In genomic region chr17:45341389-45342158, GRCh38 we compare ENCODE assay signal across 9 cellular contexts. TPM values are rescaled to one million over a fixed set of nuclear protein-coding genes. Genes with fewer than 3 reads are reported as not detected.
DNase-seq lines count a peak whose midpoint lies in the region; ATAC-seq, FAIRE-seq and TF ChIP-seq lines count a peak whose summit lies in the region.
"Had no signal": no experiment of that assay in that cellular context is flagged by ENCODE, and none has a peak within 500 bp of the region (broad histone marks: within the 10 kb centered on the region; RNA-seq: fewer than 3 reads in every experiment).

No MANE protein-coding gene starts in this region.

- peak overlapping the region; percentile 49 for H3K27ac Mint-ChIP-seq in astrocyte (ENCODE audit: unreplicated experiment)

- H3K36me3 ChIP-seq in astrocyte (ENCODE audit: insufficient read depth, low read length) (no peaks in the 10 kb centered on the region), tibial nerve (no peaks in the 10 kb centered on the region)
- H3K36me3 ChIP-seq: BLaER1 had no signal

- H3K27me3 ChIP-seq in astrocyte (ENCODE audit: insufficient read depth, low read length) (no peaks in the 10 kb centered on the region), tibial nerve (no peaks in the 10 kb centered on the region)
- H3K27me3 ChIP-seq: BLaER1 had no signal

- no peak overlapping the region for H3K4me3 ChIP-seq in astrocyte (ENCODE audit: insufficient read depth, low read depth, low read length)
- H3K4me3 ChIP-seq in tibial nerve: no peak overlapping the region
- H3K4me3 ChIP-seq: BLaER1 had no signal

- no peak for ATAC-seq in HG02870 (IDR thresholded peaks at IDR 0.05; ENCODE audit: unreplicated experiment)

- H3K9ac ChIP-seq in astrocyte (ENCODE audit: low read length): no peak overlapping the region
- H3K9ac ChIP-seq: BLaER1 had no signal

- no peaks in the 10 kb centered on the region for H3K27me3 Mint-ChIP-seq in astrocyte (ENCODE audit: low read depth, unreplicated experiment)

- H3K9me3 Mint-ChIP-seq in astrocyte (ENCODE audit: unreplicated experiment): no peaks in the 10 kb centered on the region

- H3K9me3 ChIP-seq in astrocyte (ENCODE audit: insufficient read depth, low read depth, low read length) (no peaks in the 10 kb centered on the region), tibial nerve (no peaks in the 10 kb centered on the region)
- H3K9me3 ChIP-seq: BLaER1 had no signal

- H3K4me1 ChIP-seq in astrocyte (ENCODE audit: insufficient read depth, low read length) (peaks cover 16% of the 10 kb centered on the region), tibial nerve (peaks cover 0 to 55% (median 0%) of the 10 kb centered on the region in 4 donors)

- peaks cover 10% of the 10 kb centered on the region for H3K4me1 Mint-ChIP-seq in astrocyte (ENCODE audit: low read depth, unreplicated experiment)

- H4K20me1 ChIP-seq in astrocyte (ENCODE audit: insufficient read depth, low read length): no peaks in the 10 kb centered on the region
- H4K20me1 ChIP-seq: BLaER1 had no signal

- 30 to 37% methylated on average over 12 to 13 of the region's 14 CpGs for WGBS in tibial nerve, 2 donors

- H3K79me2 ChIP-seq in astrocyte (ENCODE audit: insufficient read depth, low read length): no peaks in the 10 kb centered on the region

- TF ChIP-seq POLR2A in tibial nerve (IDR thresholded peaks at IDR 0.05): no peak

- TF ChIP-seq CTCF in astrocyte (IDR thresholded peaks at IDR 0.05; ENCODE audit: insufficient read depth, low read depth, low read length): no peak
- TF ChIP-seq CTCF in tibial nerve (IDR thresholded peaks at IDR 0.05): no peak

- no peak for FAIRE-seq in astrocyte (lab: Jason Lieb, UNC)

- H3K27ac ChIP-seq in astrocyte (ENCODE audit: low read depth, low read length) (peak overlapping the region; percentile 39), tibial nerve (peak overlapping the region in 2 of 4 donors; percentile 54 to 73), substantia nigra (ENCODE audit: low read depth, low read length, poor library complexity, severe bottlenecking) (no peak overlapping the region)
- H3K27ac ChIP-seq: BLaER1 had no signal

- TF ChIP-seq EP300 in tibial nerve (IDR thresholded peaks at IDR 0.05): peak in 1 of 2 donors; percentile 12

- peak overlapping the region; percentile 66 for H2AFZ ChIP-seq in astrocyte (ENCODE audit: low read depth, low read length)

- H3K4me3 Mint-ChIP-seq in astrocyte (ENCODE audit: unreplicated experiment): peak overlapping the region; percentile 52

- peak overlapping the region; percentile 55 for H3K4me2 ChIP-seq in astrocyte (ENCODE audit: low read length)
- H3K4me2 ChIP-seq: BLaER1 had no signal

- no peaks in the 10 kb centered on the region for H3K36me3 Mint-ChIP-seq in astrocyte (ENCODE audit: low read depth, unreplicated experiment)

- DNase-seq in NCI-H748 (lab: John Stamatoyannopoulos, UW; ENCODE audit: unreplicated experiment): peak; percentile 24
- DNase-seq in NCI-H748 treated with DMSO at 0.1 percent for 48 hours (lab: John Stamatoyannopoulos, UW): no peak
- DNase-seq in astrocyte (ENCODE audit: low read depth): peak; percentile 80
- peak; percentile 92 for DNase-seq in iPS-NIHi11 (ENCODE audit: low spot score)
- DNase-seq in tibial nerve (ENCODE audit: low spot score in 2 of 2): peak; percentile 33 to 59
- DNase-seq in substantia nigra (lab: John Stamatoyannopoulos, UW): no peak
- no peak for DNase-seq in activated CD4-positive, alpha-beta T cell treated with anti-CD3 and anti-CD28 coated beads, Interleukin-2, amount 50 U/mL, for 1 hour

RNA-seq across cellular contexts. Expression of gene MAP3K14, which starts 24.8 kb away (rescaled TPM):
- total RNA-seq in astrocyte (10.8 and 11.0 TPM in 2 replicates), tibial nerve (10 to 100 TPM in 3 of 4 donors, 1 to 10 TPM in 1; 9.6 to 15.6 (median 13.3) TPM)

Comparison
In these comparisons a context has a peak if more than half of its experiments do, and no peak if none do; other contexts are left out.
1. DNase-seq: peak in NCI-H748 (single experiment), astrocyte (single experiment), iPS-NIHi11 (single experiment) and tibial nerve (2 of 2); none in NCI-H748 treated with DMSO at 0.1 percent for 48 hours (single experiment), substantia nigra (0 of 49) and activated CD4-positive, alpha-beta T cell treated with anti-CD3 and anti-CD28 coated beads, Interleukin-2, amount 50 U/mL, for 1 hour (single experiment).